In the genomic region with DNA sequence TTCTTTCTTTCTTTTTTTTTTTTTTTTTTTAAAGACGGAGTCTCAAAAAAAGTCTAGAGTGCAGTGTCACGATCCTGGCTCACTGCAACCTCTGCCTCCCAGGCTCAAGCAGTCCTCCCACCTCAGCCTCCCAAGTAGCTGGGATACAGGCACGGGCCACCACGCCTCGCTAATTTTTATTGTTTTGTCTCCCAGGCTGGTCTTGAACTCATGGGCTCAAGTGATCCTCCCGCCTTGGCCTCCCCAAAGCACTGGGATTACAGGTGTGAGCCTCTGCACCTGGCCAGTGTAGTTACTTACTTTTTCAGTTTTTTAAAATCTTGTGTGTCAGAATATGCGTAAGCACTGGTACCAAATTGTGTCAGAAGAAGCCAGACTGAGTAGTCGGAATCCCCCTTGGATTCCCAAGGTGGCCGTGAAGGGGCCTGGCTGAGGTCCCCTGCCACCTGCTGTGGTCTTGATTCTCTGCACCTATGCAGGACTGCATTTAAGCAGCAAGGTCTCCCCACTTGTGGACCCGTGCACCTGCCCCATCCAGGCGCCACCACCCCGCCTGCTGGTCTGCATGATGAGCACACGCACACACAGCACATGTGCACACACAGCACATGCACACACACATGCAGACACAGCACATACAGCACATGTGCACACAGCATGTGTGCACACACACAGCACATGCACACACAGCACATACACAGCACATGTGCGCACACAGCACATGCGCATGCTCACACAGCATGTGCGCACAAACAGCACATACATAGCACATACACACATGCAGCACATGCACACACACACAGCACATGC, we compare ENCODE assay signal across 2 cellular contexts.
TF ChIP-seq lines count a peak whose summit lies in the region.

No MANE protein-coding gene starts in this region.

TF ChIP-seq in HepG2, 621 proteins besides CTCF, POLR2A, EP300 and RAD21:
- 0 out of 2 replicates have a peak, but pooled peaks have one; percentile 4 for TF ChIP-seq GABPA (IDR thresholded peaks at IDR 0.05; ENCODE audit: low read depth, low read length)
- TF ChIP-seq GABPA (CRISPR knock-in tag; IDR thresholded peaks at IDR 0.05; ENCODE audit: low read depth): no peak
- no peak for TF ChIP-seq SMARCC2 (IDR thresholded peaks at IDR 0.05)

TF ChIP-seq in WTC11, 78 proteins besides CTCF, POLR2A, EP300 and RAD21:
- TF ChIP-seq ATF3 (CRISPR knock-in tag; conservative IDR thresholded peaks at IDR 0.05) (no peak), RELA (CRISPR knock-in tag; IDR thresholded peaks at IDR 0.05; ENCODE audit: borderline replicate concordance) (no peak), SMAD4 (CRISPR knock-in tag; IDR thresholded peaks at IDR 0.05) (no peak), JUN (CRISPR knock-in tag; IDR thresholded peaks at IDR 0.05) (no peak), ELF4 (CRISPR knock-in tag; IDR thresholded peaks at IDR 0.05; ENCODE audit: low read depth) (no peak), AR (CRISPR knock-in tag; IDR thresholded peaks at IDR 0.05) (no peak), ERG (CRISPR knock-in tag; IDR thresholded peaks at IDR 0.05) (no peak), FOXK1 (CRISPR knock-in tag; IDR thresholded peaks at IDR 0.05) (no peak), TP53 (CRISPR knock-in tag; IDR thresholded peaks at IDR 0.05) (no peak), ZNF232 (CRISPR knock-in tag; IDR thresholded peaks at IDR 0.05) (no peak), SOX15 (CRISPR knock-in tag; IDR thresholded peaks at IDR 0.05) (no peak), FOXP1 (CRISPR knock-in tag; IDR thresholded peaks at IDR 0.05; ENCODE audit: borderline replicate concordance) (no peak), IRF2 (CRISPR knock-in tag; IDR thresholded peaks at IDR 0.05; ENCODE audit: borderline replicate concordance, low read depth) (no peak), NR2C2 (CRISPR knock-in tag; IDR thresholded peaks at IDR 0.05) (no peak), ATF6 (CRISPR knock-in tag; IDR thresholded peaks at IDR 0.05) (no peak), ZBTB21 (CRISPR knock-in tag; IDR thresholded peaks at IDR 0.05; ENCODE audit: borderline replicate concordance) (no peak)
- TF ChIP-seq, protein P1, sequence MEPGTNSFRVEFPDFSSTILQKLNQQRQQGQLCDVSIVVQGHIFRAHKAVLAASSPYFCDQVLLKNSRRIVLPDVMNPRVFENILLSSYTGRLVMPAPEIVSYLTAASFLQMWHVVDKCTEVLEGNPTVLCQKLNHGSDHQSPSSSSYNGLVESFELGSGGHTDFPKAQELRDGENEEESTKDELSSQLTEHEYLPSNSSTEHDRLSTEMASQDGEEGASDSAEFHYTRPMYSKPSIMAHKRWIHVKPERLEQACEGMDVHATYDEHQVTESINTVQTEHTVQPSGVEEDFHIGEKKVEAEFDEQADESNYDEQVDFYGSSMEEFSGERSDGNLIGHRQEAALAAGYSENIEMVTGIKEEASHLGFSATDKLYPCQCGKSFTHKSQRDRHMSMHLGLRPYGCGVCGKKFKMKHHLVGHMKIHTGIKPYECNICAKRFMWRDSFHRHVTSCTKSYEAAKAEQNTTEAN (CRISPR knock-in tag; IDR thresholded peaks at IDR 0.05): no peak
- TF ChIP-seq, protein P2, sequence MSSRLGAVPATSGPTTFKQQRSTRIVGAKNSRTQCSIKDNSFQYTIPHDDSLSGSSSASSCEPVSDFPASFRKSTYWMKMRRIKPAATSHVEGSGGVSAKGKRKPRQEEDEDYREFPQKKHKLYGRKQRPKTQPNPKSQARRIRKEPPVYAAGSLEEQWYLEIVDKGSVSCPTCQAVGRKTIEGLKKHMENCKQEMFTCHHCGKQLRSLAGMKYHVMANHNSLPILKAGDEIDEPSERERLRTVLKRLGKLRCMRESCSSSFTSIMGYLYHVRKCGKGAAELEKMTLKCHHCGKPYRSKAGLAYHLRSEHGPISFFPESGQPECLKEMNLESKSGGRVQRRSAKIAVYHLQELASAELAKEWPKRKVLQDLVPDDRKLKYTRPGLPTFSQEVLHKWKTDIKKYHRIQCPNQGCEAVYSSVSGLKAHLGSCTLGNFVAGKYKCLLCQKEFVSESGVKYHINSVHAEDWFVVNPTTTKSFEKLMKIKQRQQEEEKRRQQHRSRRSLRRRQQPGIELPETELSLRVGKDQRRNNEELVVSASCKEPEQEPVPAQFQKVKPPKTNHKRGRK (CRISPR knock-in tag; IDR thresholded peaks at IDR 0.05; ENCODE audit: borderline replicate concordance): no peak
- TF ChIP-seq, protein P3, sequence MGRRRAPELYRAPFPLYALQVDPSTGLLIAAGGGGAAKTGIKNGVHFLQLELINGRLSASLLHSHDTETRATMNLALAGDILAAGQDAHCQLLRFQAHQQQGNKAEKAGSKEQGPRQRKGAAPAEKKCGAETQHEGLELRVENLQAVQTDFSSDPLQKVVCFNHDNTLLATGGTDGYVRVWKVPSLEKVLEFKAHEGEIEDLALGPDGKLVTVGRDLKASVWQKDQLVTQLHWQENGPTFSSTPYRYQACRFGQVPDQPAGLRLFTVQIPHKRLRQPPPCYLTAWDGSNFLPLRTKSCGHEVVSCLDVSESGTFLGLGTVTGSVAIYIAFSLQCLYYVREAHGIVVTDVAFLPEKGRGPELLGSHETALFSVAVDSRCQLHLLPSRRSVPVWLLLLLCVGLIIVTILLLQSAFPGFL (CRISPR knock-in tag; IDR thresholded peaks at IDR 0.05; ENCODE audit: borderline replicate concordance): no peak
- TF ChIP-seq, protein P4, sequence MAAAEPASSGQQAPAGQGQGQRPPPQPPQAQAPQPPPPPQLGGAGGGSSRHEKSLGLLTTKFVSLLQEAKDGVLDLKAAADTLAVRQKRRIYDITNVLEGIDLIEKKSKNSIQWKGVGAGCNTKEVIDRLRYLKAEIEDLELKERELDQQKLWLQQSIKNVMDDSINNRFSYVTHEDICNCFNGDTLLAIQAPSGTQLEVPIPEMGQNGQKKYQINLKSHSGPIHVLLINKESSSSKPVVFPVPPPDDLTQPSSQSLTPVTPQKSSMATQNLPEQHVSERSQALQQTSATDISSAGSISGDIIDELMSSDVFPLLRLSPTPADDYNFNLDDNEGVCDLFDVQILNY (CRISPR knock-in tag; IDR thresholded peaks at IDR 0.05): no peak
